Comparison of ENCODE assay signal across 9 cellular contexts in genomic region chr7:120805636-120806388, GRCh38. TPM values are rescaled to one million over a fixed set of nuclear protein-coding genes. Genes with fewer than 3 reads are reported as not detected.
DNase-seq lines count a peak whose midpoint lies in the region; ATAC-seq, FAIRE-seq and TF ChIP-seq lines count a peak whose summit lies in the region.
"Had no signal": no experiment of that assay in that cellular context is flagged by ENCODE, and none has a peak within 500 bp of the region (broad histone marks: within the 10 kb centered on the region; RNA-seq: fewer than 3 reads in every experiment).

No MANE protein-coding gene starts in this region.

- H3K27ac ChIP-seq in Peyer's patch (no peak overlapping the region), right atrium auricular region (no peak overlapping the region), small intestine (ENCODE audit: low read depth in 1 of 2, low read length in 1 of 2) (no peak overlapping the region)
- H3K27ac ChIP-seq: epithelial cell of prostate had no signal

- no peak for FAIRE-seq in small intestine (lab: Jason Lieb, UNC)

- H3K36me3 ChIP-seq in Peyer's patch (no peaks in the 10 kb centered on the region), right atrium auricular region (no peaks in the 10 kb centered on the region), small intestine (ENCODE audit: control insufficient read depth in 2 of 2, insufficient read depth in 2 of 2, low read length in 2 of 2) (peaks cover 0 to 2% of the 10 kb centered on the region in 2 donors)

- H3K9me3 Mint-ChIP-seq in activated naive CD8-positive, alpha-beta T cell treated with anti-CD3 and anti-CD28 coated beads for 36 hours: no peaks in the 10 kb centered on the region

- no peak for TF ChIP-seq POLR2A in Peyer's patch (IDR thresholded peaks at IDR 0.05)

- H3K27me3 ChIP-seq in Peyer's patch (no peaks in the 10 kb centered on the region), right atrium auricular region (no peaks in the 10 kb centered on the region), small intestine (ENCODE audit: control insufficient read depth in 2 of 2, insufficient read depth in 2 of 2, low read length in 2 of 2) (no peaks in the 10 kb centered on the region)

- TF ChIP-seq CTCF in Peyer's patch (IDR thresholded peaks at IDR 0.05) (peak; percentile 29 to 89 (median 84)), right atrium auricular region (IDR thresholded peaks at IDR 0.05) (peak; percentile 85 to 91)

- no peak overlapping the region for H3K27ac Mint-ChIP-seq in activated naive CD8-positive, alpha-beta T cell treated with anti-CD3 and anti-CD28 coated beads for 36 hours

- 33 to 37% (median 34%) methylated on average over 3 of the region's 3 CpGs for WGBS in small intestine, 3 donors

- peak; percentile 87 for ATAC-seq in GM21529 (IDR thresholded peaks at IDR 0.05; ENCODE audit: unreplicated experiment)
- ATAC-seq in GM21737 (IDR thresholded peaks at IDR 0.05; ENCODE audit: unreplicated experiment): no peak

- H3K4me3 ChIP-seq in Peyer's patch (no peak overlapping the region), right atrium auricular region (no peak overlapping the region), small intestine (ENCODE audit: low read depth in 1 of 2, low read length in 2 of 2) (no peak overlapping the region)

- H3K4me1 ChIP-seq in Peyer's patch (no peaks in the 10 kb centered on the region), right atrium auricular region (no peaks in the 10 kb centered on the region), small intestine (ENCODE audit: control insufficient read depth in 2 of 2, insufficient read depth in 1 of 2, low read depth in 1 of 2, low read length in 1 of 2) (no peaks in the 10 kb centered on the region)

- DNase-seq in G401 (ENCODE audit: low spot score): peak; percentile 35
- peak; percentile 50 for DNase-seq in KBM-7
- DNase-seq in Peyer's patch: peak in 2 of 3 donors; percentile 26 to 82
- DNase-seq in activated naive CD8-positive, alpha-beta T cell treated with anti-CD3 and anti-CD28 coated beads for 36 hours: peak; percentile 45
- DNase-seq in right atrium auricular region (ENCODE audit: low spot score): no peak
- DNase-seq in small intestine: peak; percentile 72

- no peaks in the 10 kb centered on the region for H3K4me1 Mint-ChIP-seq in activated naive CD8-positive, alpha-beta T cell treated with anti-CD3 and anti-CD28 coated beads for 36 hours

- H3K9me3 ChIP-seq in Peyer's patch: no peaks in the 10 kb centered on the region
- H3K9me3 ChIP-seq in right atrium auricular region: no peaks in the 10 kb centered on the region
- H3K9me3 ChIP-seq in small intestine (ENCODE audit: control insufficient read depth, low read depth): no peaks in the 10 kb centered on the region

- peaks cover 29% of the 10 kb centered on the region for H3K27me3 Mint-ChIP-seq in activated naive CD8-positive, alpha-beta T cell treated with anti-CD3 and anti-CD28 coated beads for 36 hours

- no peaks in the 10 kb centered on the region for H3K36me3 Mint-ChIP-seq in activated naive CD8-positive, alpha-beta T cell treated with anti-CD3 and anti-CD28 coated beads for 36 hours

- H3K4me3 Mint-ChIP-seq in activated naive CD8-positive, alpha-beta T cell treated with anti-CD3 and anti-CD28 coated beads for 36 hours: no peak overlapping the region

- in situ Hi-C loops in G401 (cut with HindIII; ENCODE audit: low sequenced_read_pairs): no loop called here
- in situ Hi-C loops in KBM-7 (cut with MboI; ENCODE audit: low pct_unique_long_range_greater_than_20kb, low sequenced_read_pairs): no loop called here

RNA-seq across cellular contexts. Expression of gene TSPAN12, which starts 52.1 kb away (rescaled TPM):
- total RNA-seq in G401 (2014; rRNA removed; shearing (Covaris generic)): 0.80 TPM in 1 of 2 replicates, not detected in the other
- total RNA-seq in Peyer's patch (100 to 1,000 TPM in 2 of 4 donors, 10 to 100 TPM in 2; 13.2 to 103 (median 84.6) TPM), right atrium auricular region (10 to 100 TPM; 29.5 to 55.8 TPM)
- not detected for total RNA-seq in activated naive CD8-positive, alpha-beta T cell treated with anti-CD3 and anti-CD28 coated beads for 36 hours
- polyA plus RNA-seq in small intestine: 10 to 100 TPM; 26.8 to 31.3 (median 28.9) TPM
